Comparison of ENCODE assay signal across 8 cellular contexts in genomic region chr19:41351339-41352245, GRCh38. TPM values are rescaled to one million over a fixed set of nuclear protein-coding genes. Genes with fewer than 3 reads are reported as not detected.
A peak's percentile ranks its signal among the peaks of the same experiment; 100 is the strongest.
DNase-seq lines count a peak whose midpoint lies in the region; ATAC-seq, FAIRE-seq and TF ChIP-seq lines count a peak whose summit lies in the region.

No MANE protein-coding gene starts in this region.

- DNase-seq in GM12891 (ENCODE audit: insufficient read length, low spot score) (peak; percentile 81), Panc1 (ENCODE audit: low read depth, low spot score) (no peak), foreskin keratinocyte (peak; percentile 54 to 65), omental fat pad (ENCODE audit: low spot score) (peak; percentile 58), thoracic aorta (ENCODE audit: low spot score) (no peak), NCI-H2107 (lab: John Stamatoyannopoulos, UW) (no peak)

- intact Hi-C loops in Panc1 (cut with micrococcal nuclease; ENCODE audit: unreplicated experiment), result no loop called here

- peaks cover 65% of the 10 kb centered on the region for H3K36me3 Mint-ChIP-seq in activated T-helper 17 cell treated with anti-CD3 and anti-CD28 coated beads, Interleukin-2, amount 50 U/mL, for 72 hours (ENCODE audit: low read depth)

- CTCF ChIA-PET in Panc1 (lab: Charles Lee), result interaction anchor here (1.3 kb wide), 1 partner anchor 88 kb away, joined by 3 read pairs; the partner anchor contains the start of gene DMAC2

- ATAC-seq in HG02623 (IDR thresholded peaks at IDR 0.05; ENCODE audit: unreplicated experiment) (peak; percentile 31), Panc1 (peak; percentile 53), foreskin keratinocyte (peak; percentile 66), omental fat pad (ENCODE audit: low FRiP score) (peak; percentile 77), thoracic aorta (ENCODE audit: insufficient number of reproducible peaks, low FRiP score, low read depth) (no peak)
- peak; percentile 70 for ATAC-seq in activated T-helper 17 cell treated with anti-CD3 and anti-CD28 coated beads, Interleukin-2, amount 50 U/mL, for 72 hours (replicated peaks)

- peak overlapping the region; percentile 98 for H3K4me3 Mint-ChIP-seq in activated T-helper 17 cell treated with anti-CD3 and anti-CD28 coated beads, Interleukin-2, amount 50 U/mL, for 72 hours

- peaks cover 38% of the 10 kb centered on the region for H3K4me1 Mint-ChIP-seq in activated T-helper 17 cell treated with anti-CD3 and anti-CD28 coated beads, Interleukin-2, amount 50 U/mL, for 72 hours

- TF ChIP-seq CTCF in Panc1 (IDR thresholded peaks at IDR 0.05) (no peak), foreskin keratinocyte (conservative IDR thresholded peaks at IDR 0.05) (no peak), omental fat pad (IDR thresholded peaks at IDR 0.05) (no peak), thoracic aorta (IDR thresholded peaks at IDR 0.05) (no peak)

- no peaks in the 10 kb centered on the region for H3K27me3 Mint-ChIP-seq in activated T-helper 17 cell treated with anti-CD3 and anti-CD28 coated beads, Interleukin-2, amount 50 U/mL, for 72 hours

- H3K27ac ChIP-seq in Panc1 (ENCODE audit: low read length), result peak overlapping the region; percentile 57
- no peak overlapping the region for H3K27ac ChIP-seq in foreskin keratinocyte
- H3K27ac ChIP-seq in thoracic aorta, result peak overlapping the region; percentile 1 to 89

- H3K27me3 ChIP-seq in Panc1 (ENCODE audit: control insufficient read depth, insufficient read depth, low read length) (no peaks in the 10 kb centered on the region), foreskin keratinocyte (no peaks in the 10 kb centered on the region), thoracic aorta (replicated peaks; ENCODE audit: insufficient read depth) (no peaks in the 10 kb centered on the region)

- H3K4me3 ChIP-seq in Panc1 (ENCODE audit: low read depth in 2 of 2, low read length in 2 of 2), result peak overlapping the region; percentile 72 to 79
- peak overlapping the region; percentile 98 for H3K4me3 ChIP-seq in thoracic aorta

- in situ Hi-C loops in Panc1 (cut with HindIII; ENCODE audit: low pct_unique_long_range_greater_than_20kb, low sequenced_read_pairs), result no loop called here

- TF ChIP-seq POLR2A in GM12891 (IDR thresholded peaks at IDR 0.05; ENCODE audit: low read depth, low read length), result peak; percentile 57; the same call in 1 of the 2 replicates

- H3K9me3 Mint-ChIP-seq in activated T-helper 17 cell treated with anti-CD3 and anti-CD28 coated beads, Interleukin-2, amount 50 U/mL, for 72 hours, result no peaks in the 10 kb centered on the region

- H3K4me1 ChIP-seq in Panc1 (ENCODE audit: control insufficient read depth, insufficient read depth, low read length) (peaks cover 5% of the 10 kb centered on the region; the same call in 1 of the 2 replicates), foreskin keratinocyte (no peaks in the 10 kb centered on the region), thoracic aorta (ENCODE audit: control insufficient read depth in 1 of 2, low read depth in 2 of 2) (peaks cover 0 to 20% of the 10 kb centered on the region in 2 donors)

- H3K36me3 ChIP-seq in Panc1 (ENCODE audit: control insufficient read depth, insufficient read depth, low read length) (peaks cover 6% of the 10 kb centered on the region), thoracic aorta (peaks cover 10% of the 10 kb centered on the region)

- H3K9me3 ChIP-seq in Panc1 (ENCODE audit: control insufficient read depth, insufficient read depth, low read depth, low read length), result no peaks in the 10 kb centered on the region
- no peaks in the 10 kb centered on the region for H3K9me3 ChIP-seq in thoracic aorta

- peak; percentile 88 for FAIRE-seq in GM12891 (lab: Jason Lieb, UNC)

- POLR2A ChIA-PET in Panc1 (lab: Charles Lee), result interaction anchor here (0.7 kb wide), 1 partner anchor 1156 kb away, joined by 8 read pairs; no protein-coding TSS in a partner anchor

- TSS peak; percentile 61 for BruUV-seq in Panc1 (replicated peaks; lab: Mats Ljungman, UMichigan)

- H3K27ac Mint-ChIP-seq in activated T-helper 17 cell treated with anti-CD3 and anti-CD28 coated beads, Interleukin-2, amount 50 U/mL, for 72 hours, result peak overlapping the region; percentile 94

TF ChIP-seq in GM12891, 5 proteins besides CTCF, POLR2A, EP300 and RAD21:
- TF ChIP-seq TAF1 (IDR thresholded peaks at IDR 0.05; ENCODE audit: low read depth, low read length) (no peak), PAX5 (IDR thresholded peaks at IDR 0.05; ENCODE audit: insufficient read depth, low read length, severe bottlenecking) (no peak), POLR2AphosphoS5 (IDR thresholded peaks at IDR 0.05; ENCODE audit: low read depth, low read length) (0 out of 2 replicates have a peak, but pooled peaks have one; percentile 63), SPI1 (IDR thresholded peaks at IDR 0.05; ENCODE audit: low read depth, low read length) (peak; percentile 81), POU2F2 (IDR thresholded peaks at IDR 0.05; ENCODE audit: low read depth, low read length) (0 out of 2 replicates have a peak, but pooled peaks have one; percentile 4)

RNA-seq across cellular contexts. Expression of gene TGFB1, which starts 2.1 kb away (rescaled TPM):
- polyA plus RNA-seq in GM12891 (2012; ENCODE audit: low read depth, missing spikeins), result 61.9 TPM
- total RNA-seq in Panc1 (2021; ENCODE audit: unreplicated experiment), result 42.6 TPM
- polyA plus RNA-seq in Panc1 (2012; ENCODE audit: insufficient read length), result 57.9 TPM
- 100 to 1,000 TPM; 107 to 158 TPM for total RNA-seq in activated T-helper 17 cell treated with anti-CD3 and anti-CD28 coated beads, Interleukin-2, amount 50 U/mL, for 72 hours
- total RNA-seq in foreskin keratinocyte, result 26.8 and 26.9 TPM in 2 replicates
- 51.3 and 52.5 TPM in 2 replicates for polyA plus RNA-seq in foreskin keratinocyte
- 10 to 100 TPM; 17.6 to 43.0 (median 25.2) TPM for total RNA-seq in omental fat pad
- 10 to 100 TPM; 55.1 to 69.6 TPM for total RNA-seq in thoracic aorta

RNA-seq across cellular contexts. Expression of gene B9D2, which starts 12.4 kb away (rescaled TPM):
- polyA plus RNA-seq in GM12891 (2012; ENCODE audit: low read depth, missing spikeins), result 8.1 TPM
- total RNA-seq in Panc1 (2021; ENCODE audit: unreplicated experiment) (7.1 TPM), foreskin keratinocyte (4.4 and 5.8 TPM in 2 replicates), omental fat pad (1 to 10 TPM; 3.3 to 6.8 (median 5.1) TPM), thoracic aorta (1 to 10 TPM; 1.2 to 4.0 TPM)
- 9.8 TPM for polyA plus RNA-seq in Panc1 (2012; ENCODE audit: insufficient read length)
- total RNA-seq in activated T-helper 17 cell treated with anti-CD3 and anti-CD28 coated beads, Interleukin-2, amount 50 U/mL, for 72 hours, result 1 to 10 TPM; 6.7 to 9.5 TPM
- polyA plus RNA-seq in foreskin keratinocyte, result 6.7 and 8.5 TPM in 2 replicates

RNA-seq across cellular contexts. Expression of gene TMEM91, which starts 24.7 kb away (rescaled TPM):
- polyA plus RNA-seq in GM12891 (2012; ENCODE audit: low read depth, missing spikeins), result 7.1 TPM
- total RNA-seq in Panc1 (2021; ENCODE audit: unreplicated experiment) (4.4 TPM), foreskin keratinocyte (3.2 and 4.0 TPM in 2 replicates), omental fat pad (10 to 100 TPM; 12.4 to 44.3 (median 14.2) TPM), thoracic aorta (10 to 100 TPM; 20.0 to 44.0 TPM)
- polyA plus RNA-seq in Panc1 (2012; ENCODE audit: insufficient read length), result 4.3 TPM
- total RNA-seq in activated T-helper 17 cell treated with anti-CD3 and anti-CD28 coated beads, Interleukin-2, amount 50 U/mL, for 72 hours, result 10 to 100 TPM in 1 of 2 donors, 1 to 10 TPM in 1; 3.5 to 15.1 TPM
- polyA plus RNA-seq in foreskin keratinocyte, result 3.8 and 4.9 TPM in 2 replicates

RNA-seq across cellular contexts. Expression of gene CCDC97, which starts 41.6 kb away (rescaled TPM):
- 23.5 TPM for polyA plus RNA-seq in GM12891 (2012; ENCODE audit: low read depth, missing spikeins)
- 25.5 TPM for total RNA-seq in Panc1 (2021; ENCODE audit: unreplicated experiment)
- 23.1 TPM for polyA plus RNA-seq in Panc1 (2012; ENCODE audit: insufficient read length)
- 10 to 100 TPM; 35.1 to 40.9 TPM for total RNA-seq in activated T-helper 17 cell treated with anti-CD3 and anti-CD28 coated beads, Interleukin-2, amount 50 U/mL, for 72 hours
- 10.5 and 11.9 TPM in 2 replicates for total RNA-seq in foreskin keratinocyte
- polyA plus RNA-seq in foreskin keratinocyte, result 13.5 and 14.5 TPM in 2 replicates
- total RNA-seq in omental fat pad, result 10 to 100 TPM; 11.8 to 16.6 (median 13.9) TPM
- 10 to 100 TPM; 15.2 to 22.4 TPM for total RNA-seq in thoracic aorta

RNA-seq across cellular contexts. Expression of gene EXOSC5, which starts 45.6 kb away (rescaled TPM):
- 95.3 TPM for polyA plus RNA-seq in GM12891 (2012; ENCODE audit: low read depth, missing spikeins)
- total RNA-seq in Panc1 (2021; ENCODE audit: unreplicated experiment), result 25.2 TPM
- polyA plus RNA-seq in Panc1 (2012; ENCODE audit: insufficient read length), result 35.9 TPM
- total RNA-seq in activated T-helper 17 cell treated with anti-CD3 and anti-CD28 coated beads, Interleukin-2, amount 50 U/mL, for 72 hours, result 10 to 100 TPM; 33.0 to 58.7 TPM
- 19.6 and 22.7 TPM in 2 replicates for total RNA-seq in foreskin keratinocyte
- polyA plus RNA-seq in foreskin keratinocyte, result 30.2 and 35.9 TPM in 2 replicates
- 10 to 100 TPM; 13.2 to 17.3 (median 15.7) TPM for total RNA-seq in omental fat pad
- total RNA-seq in thoracic aorta, result 10 to 100 TPM in 1 of 2 donors, 1 to 10 TPM in 1; 7.1 to 16.9 TPM

Comparison
In these comparisons a context has a peak if more than half of its experiments do, and no peak if none do; other contexts are left out.
1. DNase-seq: peak in GM12891 (single experiment), foreskin keratinocyte (2 of 2) and omental fat pad (single experiment); none in Panc1 (single experiment), thoracic aorta (single experiment) and NCI-H2107 (single experiment).